ENCODE assay signal across 1 cellular context in the genomic region with DNA sequence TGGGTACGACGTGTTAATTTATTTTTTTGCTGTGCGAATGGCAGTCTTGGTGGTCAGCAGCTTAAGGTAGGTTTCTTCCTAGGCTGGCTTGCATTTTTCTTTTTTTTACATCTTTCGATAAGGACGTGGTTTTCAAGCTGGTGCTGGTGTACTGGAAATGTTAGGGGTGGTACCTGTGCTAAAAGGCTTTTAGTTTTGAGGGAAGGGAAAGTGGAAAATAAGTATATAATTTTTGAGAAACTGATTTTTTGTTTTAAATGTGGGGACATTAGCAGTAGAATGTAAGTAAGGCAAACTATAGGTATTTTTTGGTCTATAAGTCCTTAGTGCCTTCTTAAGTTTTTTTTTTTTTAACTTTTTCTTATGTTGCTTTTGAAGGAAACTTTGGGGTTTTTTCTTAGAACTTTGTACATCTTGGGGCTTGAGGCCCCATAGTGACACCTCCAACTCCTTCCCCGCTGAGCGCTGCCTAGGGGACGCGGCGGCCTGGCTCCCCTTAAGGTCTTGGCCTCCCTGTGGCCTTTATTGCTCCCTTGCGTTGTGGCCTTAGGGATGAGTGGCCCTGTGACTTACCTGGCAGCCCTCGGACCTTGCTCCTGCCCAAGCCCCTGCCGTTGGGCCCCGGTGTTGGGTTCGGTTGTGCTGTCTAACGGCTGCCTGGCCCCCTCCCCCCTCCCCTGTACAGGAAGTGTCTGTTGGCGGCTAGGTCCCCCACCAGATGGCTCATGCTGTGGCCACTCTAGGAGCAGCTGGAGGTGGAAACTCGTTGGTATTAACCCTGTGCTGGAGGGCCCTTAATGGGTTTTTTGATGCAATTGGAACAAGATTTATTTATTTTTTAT.
TF ChIP-seq lines count a peak whose summit lies in the region.

No MANE protein-coding gene starts in this region.

TF ChIP-seq in HepG2, 621 proteins besides CTCF, POLR2A, EP300 and RAD21 (continued from another document and continues in another):
- TF ChIP-seq HDAC2 (CRISPR knock-in tag; IDR thresholded peaks at IDR 0.05) (peak; percentile 91), TMF1 (CRISPR knock-in tag; IDR thresholded peaks at IDR 0.05; ENCODE audit: low read depth) (peak; percentile 76; the same call in 1 of the 2 replicates), HCFC1 (IDR thresholded peaks at IDR 0.05; ENCODE audit: low read depth, low read length) (peak; percentile 72), GTF2F1 (IDR thresholded peaks at IDR 0.05; ENCODE audit: low read length) (peak; percentile 71; the same call in 1 of the 2 replicates), ZNF124 (CRISPR knock-in tag; IDR thresholded peaks at IDR 0.05) (peak; percentile 88; the same call in 1 of the 2 replicates), NFE2 (CRISPR knock-in tag; IDR thresholded peaks at IDR 0.05) (no peak), PITX1 (CRISPR knock-in tag; IDR thresholded peaks at IDR 0.05) (peak; percentile 95), NFYC (CRISPR knock-in tag; IDR thresholded peaks at IDR 0.05) (peak; percentile 42; the same call in 1 of the 2 replicates), ZNF737 (CRISPR knock-in tag; IDR thresholded peaks at IDR 0.05; ENCODE audit: borderline replicate concordance) (no peak), FOXO1 (CRISPR knock-in tag; IDR thresholded peaks at IDR 0.05) (peak; percentile 86), PLRG1 (conservative IDR thresholded peaks at IDR 0.05) (no peak), ZNF598 (CRISPR knock-in tag; IDR thresholded peaks at IDR 0.05; ENCODE audit: borderline replicate concordance) (peak; percentile 91; the same call in 1 of the 2 replicates), TBX3 (IDR thresholded peaks at IDR 0.05; ENCODE audit: borderline replicate concordance) (peak; percentile 78), FOXK1 (CRISPR knock-in tag; IDR thresholded peaks at IDR 0.05; ENCODE audit: borderline replicate concordance, low read depth) (0 out of 2 replicates have a peak, but pooled peaks have one; percentile 78), ZNF354B (CRISPR knock-in tag; IDR thresholded peaks at IDR 0.05) (peak; percentile 49; the same call in 1 of the 2 replicates), JUN (CRISPR knock-in tag; IDR thresholded peaks at IDR 0.05) (peak; percentile 73; the same call in 1 of the 2 replicates), CAMTA2 (CRISPR knock-in tag; IDR thresholded peaks at IDR 0.05; ENCODE audit: borderline replicate concordance) (peak; percentile 85; the same call in 1 of the 2 replicates), ETV5 (CRISPR knock-in tag; IDR thresholded peaks at IDR 0.05; ENCODE audit: borderline replicate concordance) (peak; percentile 91), ZFP90 (CRISPR knock-in tag; IDR thresholded peaks at IDR 0.05; ENCODE audit: borderline replicate concordance) (peak; percentile 90; the same call in 1 of the 2 replicates), ZNF33B (CRISPR knock-in tag; IDR thresholded peaks at IDR 0.05) (0 out of 2 replicates have a peak, but pooled peaks have one; percentile 29), CBX5 (CRISPR knock-in tag; IDR thresholded peaks at IDR 0.05; ENCODE audit: borderline replicate concordance) (peak; percentile 98), DNMT1 (CRISPR knock-in tag; IDR thresholded peaks at IDR 0.05) (0 out of 2 replicates have a peak, but pooled peaks have one; percentile 56), ATF1 (CRISPR knock-in tag; IDR thresholded peaks at IDR 0.05) (no peak; the same call in 1 of the 2 replicates), RFX5 (IDR thresholded peaks at IDR 0.05; ENCODE audit: low read depth, low read length) (no peak), PPARG (CRISPR knock-in tag; conservative IDR thresholded peaks at IDR 0.05) (no peak; the same call in 1 of the 2 replicates), RFX1 (IDR thresholded peaks at IDR 0.05) (no peak), ZNF83 (CRISPR knock-in tag; IDR thresholded peaks at IDR 0.05; ENCODE audit: borderline replicate concordance) (peak; percentile 95; the same call in 1 of the 2 replicates)
- TF ChIP-seq, protein P1, sequence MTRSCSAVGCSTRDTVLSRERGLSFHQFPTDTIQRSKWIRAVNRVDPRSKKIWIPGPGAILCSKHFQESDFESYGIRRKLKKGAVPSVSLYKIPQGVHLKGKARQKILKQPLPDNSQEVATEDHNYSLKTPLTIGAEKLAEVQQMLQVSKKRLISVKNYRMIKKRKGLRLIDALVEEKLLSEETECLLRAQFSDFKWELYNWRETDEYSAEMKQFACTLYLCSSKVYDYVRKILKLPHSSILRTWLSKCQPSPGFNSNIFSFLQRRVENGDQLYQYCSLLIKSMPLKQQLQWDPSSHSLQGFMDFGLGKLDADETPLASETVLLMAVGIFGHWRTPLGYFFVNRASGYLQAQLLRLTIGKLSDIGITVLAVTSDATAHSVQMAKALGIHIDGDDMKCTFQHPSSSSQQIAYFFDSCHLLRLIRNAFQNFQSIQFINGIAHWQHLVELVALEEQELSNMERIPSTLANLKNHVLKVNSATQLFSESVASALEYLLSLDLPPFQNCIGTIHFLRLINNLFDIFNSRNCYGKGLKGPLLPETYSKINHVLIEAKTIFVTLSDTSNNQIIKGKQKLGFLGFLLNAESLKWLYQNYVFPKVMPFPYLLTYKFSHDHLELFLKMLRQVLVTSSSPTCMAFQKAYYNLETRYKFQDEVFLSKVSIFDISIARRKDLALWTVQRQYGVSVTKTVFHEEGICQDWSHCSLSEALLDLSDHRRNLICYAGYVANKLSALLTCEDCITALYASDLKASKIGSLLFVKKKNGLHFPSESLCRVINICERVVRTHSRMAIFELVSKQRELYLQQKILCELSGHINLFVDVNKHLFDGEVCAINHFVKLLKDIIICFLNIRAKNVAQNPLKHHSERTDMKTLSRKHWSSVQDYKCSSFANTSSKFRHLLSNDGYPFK (CRISPR knock-in tag; IDR thresholded peaks at IDR 0.05; ENCODE audit: borderline replicate concordance), result peak; percentile 93
- TF ChIP-seq, protein P2, sequence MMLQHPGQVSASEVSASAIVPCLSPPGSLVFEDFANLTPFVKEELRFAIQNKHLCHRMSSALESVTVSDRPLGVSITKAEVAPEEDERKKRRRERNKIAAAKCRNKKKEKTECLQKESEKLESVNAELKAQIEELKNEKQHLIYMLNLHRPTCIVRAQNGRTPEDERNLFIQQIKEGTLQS (CRISPR knock-in tag; IDR thresholded peaks at IDR 0.05), result peak; percentile 75; the same call in 1 of the 2 replicates
- TF ChIP-seq, protein P3, sequence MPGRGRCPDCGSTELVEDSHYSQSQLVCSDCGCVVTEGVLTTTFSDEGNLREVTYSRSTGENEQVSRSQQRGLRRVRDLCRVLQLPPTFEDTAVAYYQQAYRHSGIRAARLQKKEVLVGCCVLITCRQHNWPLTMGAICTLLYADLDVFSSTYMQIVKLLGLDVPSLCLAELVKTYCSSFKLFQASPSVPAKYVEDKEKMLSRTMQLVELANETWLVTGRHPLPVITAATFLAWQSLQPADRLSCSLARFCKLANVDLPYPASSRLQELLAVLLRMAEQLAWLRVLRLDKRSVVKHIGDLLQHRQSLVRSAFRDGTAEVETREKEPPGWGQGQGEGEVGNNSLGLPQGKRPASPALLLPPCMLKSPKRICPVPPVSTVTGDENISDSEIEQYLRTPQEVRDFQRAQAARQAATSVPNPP (CRISPR knock-in tag; IDR thresholded peaks at IDR 0.05), result peak; percentile 88
- TF ChIP-seq, protein P4, sequence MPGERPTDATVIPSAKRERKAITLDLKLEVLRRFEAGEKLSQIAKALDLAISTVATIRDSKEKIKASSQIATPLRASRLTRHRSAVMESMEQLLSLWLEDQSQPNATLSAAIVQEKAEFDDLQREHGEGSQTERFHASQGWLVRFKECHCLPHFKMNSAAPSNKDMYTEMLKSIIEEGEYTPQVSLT (CRISPR knock-in tag; IDR thresholded peaks at IDR 0.05; ENCODE audit: borderline replicate concordance, low read depth), result no peak
- TF ChIP-seq, protein P5, sequence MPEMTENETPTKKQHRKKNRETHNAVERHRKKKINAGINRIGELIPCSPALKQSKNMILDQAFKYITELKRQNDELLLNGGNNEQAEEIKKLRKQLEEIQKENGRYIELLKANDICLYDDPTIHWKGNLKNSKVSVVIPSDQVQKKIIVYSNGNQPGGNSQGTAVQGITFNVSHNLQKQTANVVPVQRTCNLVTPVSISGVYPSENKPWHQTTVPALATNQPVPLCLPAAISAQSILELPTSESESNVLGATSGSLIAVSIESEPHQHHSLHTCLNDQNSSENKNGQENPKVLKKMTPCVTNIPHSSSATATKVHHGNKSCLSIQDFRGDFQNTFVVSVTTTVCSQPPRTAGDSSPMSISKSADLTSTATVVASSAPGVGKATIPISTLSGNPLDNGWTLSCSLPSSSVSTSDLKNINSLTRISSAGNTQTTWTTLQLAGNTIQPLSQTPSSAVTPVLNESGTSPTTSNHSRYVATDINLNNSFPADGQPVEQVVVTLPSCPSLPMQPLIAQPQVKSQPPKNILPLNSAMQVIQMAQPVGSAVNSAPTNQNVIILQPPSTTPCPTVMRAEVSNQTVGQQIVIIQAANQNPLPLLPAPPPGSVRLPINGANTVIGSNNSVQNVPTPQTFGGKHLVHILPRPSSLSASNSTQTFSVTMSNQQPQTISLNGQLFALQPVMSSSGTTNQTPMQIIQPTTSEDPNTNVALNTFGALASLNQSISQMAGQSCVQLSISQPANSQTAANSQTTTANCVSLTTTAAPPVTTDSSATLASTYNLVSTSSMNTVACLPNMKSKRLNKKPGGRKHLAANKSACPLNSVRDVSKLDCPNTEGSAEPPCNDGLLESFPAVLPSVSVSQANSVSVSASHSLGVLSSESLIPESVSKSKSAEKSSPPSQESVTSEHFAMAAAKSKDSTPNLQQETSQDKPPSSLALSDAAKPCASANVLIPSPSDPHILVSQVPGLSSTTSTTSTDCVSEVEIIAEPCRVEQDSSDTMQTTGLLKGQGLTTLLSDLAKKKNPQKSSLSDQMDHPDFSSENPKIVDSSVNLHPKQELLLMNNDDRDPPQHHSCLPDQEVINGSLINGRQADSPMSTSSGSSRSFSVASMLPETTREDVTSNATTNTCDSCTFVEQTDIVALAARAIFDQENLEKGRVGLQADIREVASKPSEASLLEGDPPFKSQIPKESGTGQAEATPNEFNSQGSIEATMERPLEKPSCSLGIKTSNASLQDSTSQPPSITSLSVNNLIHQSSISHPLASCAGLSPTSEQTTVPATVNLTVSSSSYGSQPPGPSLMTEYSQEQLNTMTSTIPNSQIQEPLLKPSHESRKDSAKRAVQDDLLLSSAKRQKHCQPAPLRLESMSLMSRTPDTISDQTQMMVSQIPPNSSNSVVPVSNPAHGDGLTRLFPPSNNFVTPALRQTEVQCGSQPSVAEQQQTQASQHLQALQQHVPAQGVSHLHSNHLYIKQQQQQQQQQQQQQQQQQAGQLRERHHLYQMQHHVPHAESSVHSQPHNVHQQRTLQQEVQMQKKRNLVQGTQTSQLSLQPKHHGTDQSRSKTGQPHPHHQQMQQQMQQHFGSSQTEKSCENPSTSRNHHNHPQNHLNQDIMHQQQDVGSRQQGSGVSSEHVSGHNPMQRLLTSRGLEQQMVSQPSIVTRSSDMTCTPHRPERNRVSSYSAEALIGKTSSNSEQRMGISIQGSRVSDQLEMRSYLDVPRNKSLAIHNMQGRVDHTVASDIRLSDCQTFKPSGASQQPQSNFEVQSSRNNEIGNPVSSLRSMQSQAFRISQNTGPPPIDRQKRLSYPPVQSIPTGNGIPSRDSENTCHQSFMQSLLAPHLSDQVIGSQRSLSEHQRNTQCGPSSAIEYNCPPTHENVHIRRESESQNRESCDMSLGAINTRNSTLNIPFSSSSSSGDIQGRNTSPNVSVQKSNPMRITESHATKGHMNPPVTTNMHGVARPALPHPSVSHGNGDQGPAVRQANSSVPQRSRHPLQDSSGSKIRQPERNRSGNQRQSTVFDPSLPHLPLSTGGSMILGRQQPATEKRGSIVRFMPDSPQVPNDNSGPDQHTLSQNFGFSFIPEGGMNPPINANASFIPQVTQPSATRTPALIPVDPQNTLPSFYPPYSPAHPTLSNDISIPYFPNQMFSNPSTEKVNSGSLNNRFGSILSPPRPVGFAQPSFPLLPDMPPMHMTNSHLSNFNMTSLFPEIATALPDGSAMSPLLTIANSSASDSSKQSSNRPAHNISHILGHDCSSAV (CRISPR knock-in tag; IDR thresholded peaks at IDR 0.05; ENCODE audit: borderline replicate concordance), result no peak
- TF ChIP-seq, protein P6, sequence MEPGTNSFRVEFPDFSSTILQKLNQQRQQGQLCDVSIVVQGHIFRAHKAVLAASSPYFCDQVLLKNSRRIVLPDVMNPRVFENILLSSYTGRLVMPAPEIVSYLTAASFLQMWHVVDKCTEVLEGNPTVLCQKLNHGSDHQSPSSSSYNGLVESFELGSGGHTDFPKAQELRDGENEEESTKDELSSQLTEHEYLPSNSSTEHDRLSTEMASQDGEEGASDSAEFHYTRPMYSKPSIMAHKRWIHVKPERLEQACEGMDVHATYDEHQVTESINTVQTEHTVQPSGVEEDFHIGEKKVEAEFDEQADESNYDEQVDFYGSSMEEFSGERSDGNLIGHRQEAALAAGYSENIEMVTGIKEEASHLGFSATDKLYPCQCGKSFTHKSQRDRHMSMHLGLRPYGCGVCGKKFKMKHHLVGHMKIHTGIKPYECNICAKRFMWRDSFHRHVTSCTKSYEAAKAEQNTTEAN (CRISPR knock-in tag; conservative IDR thresholded peaks at IDR 0.05), result peak; percentile 73; the same call in 1 of the 2 replicates
- TF ChIP-seq, protein P7, sequence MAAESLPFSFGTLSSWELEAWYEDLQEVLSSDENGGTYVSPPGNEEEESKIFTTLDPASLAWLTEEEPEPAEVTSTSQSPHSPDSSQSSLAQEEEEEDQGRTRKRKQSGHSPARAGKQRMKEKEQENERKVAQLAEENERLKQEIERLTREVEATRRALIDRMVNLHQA (CRISPR knock-in tag; IDR thresholded peaks at IDR 0.05), result no peak
- TF ChIP-seq, protein P8, sequence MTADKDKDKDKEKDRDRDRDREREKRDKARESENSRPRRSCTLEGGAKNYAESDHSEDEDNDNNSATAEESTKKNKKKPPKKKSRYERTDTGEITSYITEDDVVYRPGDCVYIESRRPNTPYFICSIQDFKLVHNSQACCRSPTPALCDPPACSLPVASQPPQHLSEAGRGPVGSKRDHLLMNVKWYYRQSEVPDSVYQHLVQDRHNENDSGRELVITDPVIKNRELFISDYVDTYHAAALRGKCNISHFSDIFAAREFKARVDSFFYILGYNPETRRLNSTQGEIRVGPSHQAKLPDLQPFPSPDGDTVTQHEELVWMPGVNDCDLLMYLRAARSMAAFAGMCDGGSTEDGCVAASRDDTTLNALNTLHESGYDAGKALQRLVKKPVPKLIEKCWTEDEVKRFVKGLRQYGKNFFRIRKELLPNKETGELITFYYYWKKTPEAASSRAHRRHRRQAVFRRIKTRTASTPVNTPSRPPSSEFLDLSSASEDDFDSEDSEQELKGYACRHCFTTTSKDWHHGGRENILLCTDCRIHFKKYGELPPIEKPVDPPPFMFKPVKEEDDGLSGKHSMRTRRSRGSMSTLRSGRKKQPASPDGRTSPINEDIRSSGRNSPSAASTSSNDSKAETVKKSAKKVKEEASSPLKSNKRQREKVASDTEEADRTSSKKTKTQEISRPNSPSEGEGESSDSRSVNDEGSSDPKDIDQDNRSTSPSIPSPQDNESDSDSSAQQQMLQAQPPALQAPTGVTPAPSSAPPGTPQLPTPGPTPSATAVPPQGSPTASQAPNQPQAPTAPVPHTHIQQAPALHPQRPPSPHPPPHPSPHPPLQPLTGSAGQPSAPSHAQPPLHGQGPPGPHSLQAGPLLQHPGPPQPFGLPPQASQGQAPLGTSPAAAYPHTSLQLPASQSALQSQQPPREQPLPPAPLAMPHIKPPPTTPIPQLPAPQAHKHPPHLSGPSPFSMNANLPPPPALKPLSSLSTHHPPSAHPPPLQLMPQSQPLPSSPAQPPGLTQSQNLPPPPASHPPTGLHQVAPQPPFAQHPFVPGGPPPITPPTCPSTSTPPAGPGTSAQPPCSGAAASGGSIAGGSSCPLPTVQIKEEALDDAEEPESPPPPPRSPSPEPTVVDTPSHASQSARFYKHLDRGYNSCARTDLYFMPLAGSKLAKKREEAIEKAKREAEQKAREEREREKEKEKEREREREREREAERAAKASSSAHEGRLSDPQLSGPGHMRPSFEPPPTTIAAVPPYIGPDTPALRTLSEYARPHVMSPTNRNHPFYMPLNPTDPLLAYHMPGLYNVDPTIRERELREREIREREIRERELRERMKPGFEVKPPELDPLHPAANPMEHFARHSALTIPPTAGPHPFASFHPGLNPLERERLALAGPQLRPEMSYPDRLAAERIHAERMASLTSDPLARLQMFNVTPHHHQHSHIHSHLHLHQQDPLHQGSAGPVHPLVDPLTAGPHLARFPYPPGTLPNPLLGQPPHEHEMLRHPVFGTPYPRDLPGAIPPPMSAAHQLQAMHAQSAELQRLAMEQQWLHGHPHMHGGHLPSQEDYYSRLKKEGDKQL (CRISPR knock-in tag; IDR thresholded peaks at IDR 0.05; ENCODE audit: low read depth), result no peak
